Comparison of ENCODE assay signal across 8 cellular contexts in the genomic region with DNA sequence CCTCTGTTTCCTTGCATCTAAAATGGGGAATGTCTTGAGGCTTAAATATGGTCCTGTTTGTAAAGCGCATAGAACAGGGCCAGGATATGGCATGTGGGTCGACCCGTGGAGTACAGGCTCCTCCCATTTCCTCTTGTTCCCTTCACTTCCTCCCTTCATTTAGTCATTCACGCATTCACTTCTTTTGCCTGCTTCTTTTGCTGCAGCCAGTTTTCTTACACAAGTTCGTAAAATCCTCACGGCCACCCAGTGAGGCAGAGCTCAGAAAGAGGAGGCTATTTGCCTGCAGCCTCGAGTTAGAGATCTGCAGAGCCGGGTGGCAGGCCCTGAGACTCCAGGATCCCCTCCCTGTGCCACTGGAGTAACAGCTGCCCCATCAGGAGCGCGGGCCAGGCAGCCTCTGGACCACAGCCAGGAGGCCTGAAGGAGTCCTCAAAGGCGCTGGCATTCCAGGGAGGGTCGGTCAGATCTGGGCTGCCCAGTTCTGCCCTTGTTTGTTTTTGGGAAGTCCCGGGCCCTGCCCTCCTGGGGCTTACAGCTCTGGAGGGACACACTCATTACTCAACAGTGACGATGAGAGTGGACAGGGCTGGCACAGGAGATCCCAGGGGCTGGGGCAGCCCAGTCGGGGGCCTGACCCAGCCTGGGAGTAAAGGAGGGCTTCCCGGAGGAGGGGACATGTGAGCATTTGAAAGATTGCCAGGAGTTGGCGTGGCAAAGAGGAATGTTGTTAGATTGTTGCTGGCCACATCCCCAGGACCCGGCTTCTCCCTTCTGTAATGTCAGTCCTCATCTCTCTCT. TPM values are rescaled to one million over a fixed set of nuclear protein-coding genes. Genes with fewer than 3 reads are reported as not detected.
DNase-seq lines count a peak whose midpoint lies in the region; ATAC-seq and TF ChIP-seq lines count a peak whose summit lies in the region.

No MANE protein-coding gene starts in this region.

- WGBS in right lobe of liver (ENCODE audit: insufficient coverage, low coverage, low lambda C conversion rate, missing lambda C conversion rate), result 54% methylated on average over 12 of the region's 18 CpGs
- WGBS in aorta, 2 donors, result 4 to 6% methylated on average over 18 of the region's 18 CpGs

- no peak for TF ChIP-seq POLR2A in right lobe of liver (IDR thresholded peaks at IDR 0.05)

- H3K27me3 ChIP-seq in MG63, result no peaks in the 10 kb centered on the region
- no peaks in the 10 kb centered on the region for H3K27me3 ChIP-seq in right lobe of liver
- H3K27me3 ChIP-seq in aorta (ENCODE audit: control insufficient read depth in 1 of 2, insufficient read depth in 2 of 2, low read length in 1 of 2), result no peaks in the 10 kb centered on the region

- peaks cover 0 to 68% (median 24%) of the 10 kb centered on the region in 4 donors for H3K4me1 ChIP-seq in right lobe of liver
- H3K4me1 ChIP-seq in aorta (ENCODE audit: control insufficient read depth in 1 of 2, insufficient read depth in 2 of 2, low read length in 2 of 2), result peaks cover 2 to 3% of the 10 kb centered on the region in 2 donors

- no peak for ATAC-seq in right lobe of liver
- peak; percentile 26 for ATAC-seq in aorta (ENCODE audit: low FRiP score)

- H3K4me3 ChIP-seq in MG63 (no peak overlapping the region), right lobe of liver (no peak overlapping the region), aorta (ENCODE audit: low read length in 2 of 2) (no peak overlapping the region)

- H3K9me3 ChIP-seq in MG63 (no peaks in the 10 kb centered on the region), right lobe of liver (no peaks in the 10 kb centered on the region), aorta (ENCODE audit: control insufficient read depth, low read length) (no peaks in the 10 kb centered on the region)

- no peak for TF ChIP-seq CTCF in right lobe of liver (IDR thresholded peaks at IDR 0.05)

- peaks cover 56% of the 10 kb centered on the region for H3K36me3 ChIP-seq in MG63
- peaks cover 0 to 12% (median 0%) of the 10 kb centered on the region in 4 donors for H3K36me3 ChIP-seq in right lobe of liver
- peaks cover 0 to 3% of the 10 kb centered on the region in 2 donors for H3K36me3 ChIP-seq in aorta (ENCODE audit: control insufficient read depth in 1 of 2, insufficient read depth in 2 of 2, low read length in 1 of 2)

- intact Hi-C loops in right lobe of liver (cut with DNase I) (no loop called here), aorta (cut with DNase I) (no loop called here)

- DNase-seq in Daoy (ENCODE audit: low read depth) (peak; percentile 66), MG63 (peak; percentile 74), astrocyte of the hippocampus (ENCODE audit: low read depth, low spot score) (peak; percentile 77), right lobe of liver (peak in 1 of 3 donors; percentile 35), aorta (peak; percentile 89 to 94), GDM1 (lab: John Stamatoyannopoulos, UW) (no peak), occipital lobe (lab: John Stamatoyannopoulos, UW) (no peak), NCI-H774 (lab: John Stamatoyannopoulos, UW) (no peak)

- H3K27ac ChIP-seq in right lobe of liver (peak overlapping the region; percentile 62 to 66 (median 65)), aorta (ENCODE audit: low read depth in 1 of 2, low read length in 2 of 2) (peak overlapping the region in 1 of 2 donors; percentile 68)

RNA-seq across cellular contexts. Expression of gene PPP5C, which starts 4.6 kb away (rescaled TPM):
- 59.4 and 80.8 TPM in 2 replicates for total RNA-seq in Daoy (2014; rRNA removed; shearing (Covaris generic))
- 90.7 and 102 TPM in 2 replicates for total RNA-seq in MG63 (2014; rRNA removed; shearing (Covaris generic); ENCODE audit: low replicate concordance)
- total RNA-seq in right lobe of liver (10 to 100 TPM; 23.9 to 47.8 (median 36.0) TPM), aorta (10 to 100 TPM; 62.7 to 63.7 TPM), occipital lobe (53.0 TPM)
- 10 to 100 TPM; 23.0 to 54.3 TPM for polyA plus RNA-seq in aorta

RNA-seq across cellular contexts. Expression of gene HIF3A, which starts 54.6 kb away (rescaled TPM):
- not detected in 2 replicates for total RNA-seq in Daoy (2014; rRNA removed; shearing (Covaris generic))
- total RNA-seq in MG63 (2014; rRNA removed; shearing (Covaris generic); ENCODE audit: low replicate concordance), result not detected in 2 replicates
- total RNA-seq in right lobe of liver, result 1 to 10 TPM in 5 of 6 experiments, under 1 TPM in 1; 0.47 to 9.2 (median 4.5) TPM
- 10 to 100 TPM; 37.5 to 55.4 TPM for total RNA-seq in aorta
- polyA plus RNA-seq in aorta, result 10 to 100 TPM in 1 of 2 donors, 1 to 10 TPM in 1; 7.0 to 78.4 TPM
- total RNA-seq in occipital lobe, result 6.4 TPM

Comparison
In these comparisons a context has a peak if more than half of its experiments do, and no peak if none do; other contexts are left out.
1. DNase-seq: peak in Daoy (single experiment), MG63 (single experiment), astrocyte of the hippocampus (single experiment) and aorta (2 of 2); none in GDM1 (single experiment), occipital lobe (single experiment) and NCI-H774 (single experiment).